Comparison of ENCODE assay signal across 8 cellular contexts in the genomic region with DNA sequence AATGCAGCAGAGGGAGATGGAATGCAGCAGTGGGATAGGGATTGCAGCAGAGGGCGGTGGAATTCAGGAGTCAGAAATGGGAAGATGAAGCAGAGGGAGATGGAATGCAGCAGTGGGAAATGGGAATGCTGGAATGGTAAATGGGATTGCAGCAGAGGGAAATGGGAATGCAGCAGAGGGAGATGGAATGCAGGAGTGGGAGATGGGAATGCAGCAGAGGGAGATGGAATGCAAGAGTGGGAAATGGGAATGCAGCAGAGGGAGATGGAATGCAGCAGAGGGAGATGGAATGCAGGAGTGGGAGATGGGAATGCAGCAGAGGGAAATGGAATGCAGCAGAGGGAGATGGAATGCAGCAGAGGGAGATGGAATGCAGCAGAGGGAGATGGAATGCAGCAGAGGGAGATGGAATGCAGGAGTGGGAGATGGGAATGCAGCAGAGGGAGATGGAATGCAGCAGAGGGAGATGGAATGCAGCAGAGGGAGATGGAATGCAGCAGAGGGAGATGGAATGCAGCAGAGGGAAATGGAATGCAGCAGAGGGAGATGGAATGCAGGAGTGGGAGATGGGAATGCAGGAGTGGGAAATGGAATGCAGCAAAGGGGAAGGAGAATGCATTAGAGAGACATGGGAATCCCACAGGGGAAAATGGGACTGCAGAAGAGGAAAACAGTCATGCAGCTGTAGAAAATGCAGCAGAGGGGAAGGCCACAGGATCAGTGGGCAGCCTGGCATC.
A peak's percentile ranks its signal among the peaks of the same experiment; 100 is the strongest.
DNase-seq lines count a peak whose midpoint lies in the region; ATAC-seq, FAIRE-seq and TF ChIP-seq lines count a peak whose summit lies in the region.
"Not testable (repeated sequence)": the region's sequence is repeated elsewhere in the genome, so short reads cannot be mapped to it uniquely, and the experiment has no call there.

No MANE protein-coding gene starts in this region.

- H3K9me3 Mint-ChIP-seq in GM23338, neural progenitor cell: not testable (repeated sequence)

- POLR2A ChIA-PET in HepG2 (lab: Yijun Ruan, JAX): not testable (repeated sequence)

- BruUV-seq in HepG2 (replicated peaks; lab: Mats Ljungman, UMichigan): not testable (repeated sequence)

- not testable (repeated sequence) for H3K4me3 Mint-ChIP-seq in GM23338, neural progenitor cell

- TF ChIP-seq RAD21 in HepG2 (CRISPR knock-in tag; IDR thresholded peaks at IDR 0.05): not testable (repeated sequence)

- CTCF ChIA-PET in HepG2 (lab: Yijun Ruan, JAX; ENCODE audit: low intra/inter-chr PET ratio, low total read pairs): not testable (repeated sequence)

- H3K4me2 ChIP-seq in GM23338; HepG2 (ENCODE audit: low read depth, low read length): not testable (repeated sequence)
- peak overlapping the region; percentile 39 for H3K4me2 ChIP-seq in neural progenitor cell

- H3F3A ChIP-seq in GM23338 (replicated peaks; ENCODE audit: low read depth) (peaks cover 18% of the 10 kb centered on the region), neural progenitor cell (ENCODE audit: low read depth) (peaks cover 18% of the 10 kb centered on the region)

- DNase-seq in ACHN (peak; percentile 60), GM23338 (ENCODE audit: low spot score) (peak; percentile 65), MG63 (peak; percentile 13), astrocyte of the hippocampus (ENCODE audit: low read depth, low spot score) (peak; percentile 60), cardiac muscle cell (ENCODE audit: low read depth in 1 of 2, low spot score in 1 of 2) (peak in 1 of 2 donors; percentile 45), neural progenitor cell (ENCODE audit: low spot score) (peak; percentile 78), urothelium cell line (ENCODE audit: low spot score) (peak; percentile 57)
- DNase-seq in HepG2 (ENCODE audit: low spot score): not testable (repeated sequence)

- H3K9ac ChIP-seq in HepG2 (ENCODE audit: insufficient read depth, low read depth, low read length): not testable (repeated sequence)
- peak overlapping the region; percentile 48 for H3K9ac ChIP-seq in neural progenitor cell

- not testable (repeated sequence) for H4K20me1 ChIP-seq in GM23338 (replicated peaks; ENCODE audit: insufficient read depth); HepG2 (ENCODE audit: insufficient read depth, low read length); neural progenitor cell (ENCODE audit: low read depth)

- in situ Hi-C loops in ACHN (cut with HindIII; ENCODE audit: low pct_ligation_motif_present, low pct_unique_long_range_greater_than_20kb, low sequenced_read_pairs): loop anchor here (25.0 kb wide), 1 partner anchor 164 kb away; no protein-coding TSS in a partner anchor
- in situ Hi-C loops in HepG2 (cut with HindIII; ENCODE audit: extremely low pct_ligation_motif_present, low pct_unique_long_range_greater_than_20kb): not testable (repeated sequence)

- H3K4me1 Mint-ChIP-seq in GM23338, neural progenitor cell: not testable (repeated sequence)

- H3K36me3 Mint-ChIP-seq in GM23338 (ENCODE audit: low read depth); neural progenitor cell: not testable (repeated sequence)

- peak overlapping the region; percentile 100 for H3K27ac ChIP-seq in GM23338 (ENCODE audit: low read depth)
- H3K27ac ChIP-seq in cardiac muscle cell: peak overlapping the region; percentile 63
- H3K27ac ChIP-seq in HepG2 (ENCODE audit: extremely low read length, insufficient read depth, low read length): not testable (repeated sequence)
- peak overlapping the region; percentile 98 for H3K27ac ChIP-seq in neural progenitor cell

- H3K36me3 ChIP-seq in GM23338 (ENCODE audit: insufficient read depth); MG63; cardiac muscle cell; HepG2 (replicated peaks in 1 of 2; ENCODE audit: control insufficient read depth in 1 of 2, insufficient read depth in 2 of 2, low read length in 2 of 2); neural progenitor cell: not testable (repeated sequence)

- not testable (repeated sequence) for H3K79me2 ChIP-seq in GM23338 (replicated peaks; ENCODE audit: insufficient read depth); HepG2 (ENCODE audit: insufficient read depth, low read length); neural progenitor cell (ENCODE audit: low read depth)

- not testable (repeated sequence) for TF ChIP-seq CTCF in GM23338 (conservative IDR thresholded peaks at IDR 0.05; ENCODE audit: low read depth in 2 of 2); cardiac muscle cell (IDR thresholded peaks at IDR 0.05; ENCODE audit: low read depth, low read length); HepG2 (CRISPR knock-in tag; IDR thresholded peaks at IDR 0.05); neural progenitor cell (IDR thresholded peaks at IDR 0.05)

- intact Hi-C loops in HepG2 (cut with micrococcal nuclease; ENCODE audit: unreplicated experiment): not testable (repeated sequence)

- H3K9me3 ChIP-seq in MG63; cardiac muscle cell (ENCODE audit: low read depth); HepG2 (ENCODE audit: low read length); neural progenitor cell (ENCODE audit: low read depth): not testable (repeated sequence)

- not testable (repeated sequence) for H3K27me3 ChIP-seq in GM23338 (ENCODE audit: insufficient read depth); MG63; cardiac muscle cell; HepG2 (ENCODE audit: control insufficient read depth in 1 of 2, insufficient read depth in 2 of 2, low read length in 2 of 2); neural progenitor cell

- not testable (repeated sequence) for TF ChIP-seq POLR2A in HepG2 (IDR thresholded peaks at IDR 0.05; ENCODE audit: insufficient read depth in 1 of 2, low read depth in 2 of 2, low read length in 2 of 2)

- H3K9me2 ChIP-seq in GM23338 (ENCODE audit: insufficient read depth): peaks cover 24% of the 10 kb centered on the region

- not testable (repeated sequence) for H3K27ac Mint-ChIP-seq in GM23338, neural progenitor cell

- 3% methylated on average over 1 of the region's 1 CpG for WGBS in HepG2 (ENCODE audit: low lambda C conversion rate)

- not testable (repeated sequence) for H3K4me3 ChIP-seq in GM23338; MG63; cardiac muscle cell; HepG2 (replicated peaks in 1 of 3; ENCODE audit: insufficient read depth in 1 of 3, low read depth in 2 of 3, low read length in 3 of 3); neural progenitor cell

- not testable (repeated sequence) for H3K27me3 Mint-ChIP-seq in GM23338 (ENCODE audit: insufficient read depth, low read depth, poor library complexity); neural progenitor cell (ENCODE audit: insufficient read depth, low read depth)

- peaks cover 10% of the 10 kb centered on the region for H3K4me1 ChIP-seq in GM23338 (ENCODE audit: insufficient read depth)
- H3K4me1 ChIP-seq in cardiac muscle cell (ENCODE audit: low read depth); HepG2 (ENCODE audit: insufficient read depth, low read length): not testable (repeated sequence)
- peaks cover 36% of the 10 kb centered on the region for H3K4me1 ChIP-seq in neural progenitor cell

- not testable (repeated sequence) for ATAC-seq in GM23338, HepG2

- not testable (repeated sequence) for TF ChIP-seq EP300 in HepG2 (IDR thresholded peaks at IDR 0.05; ENCODE audit: low read depth in 2 of 2, low read length in 2 of 2); HepG2 (CRISPR knock-in tag; IDR thresholded peaks at IDR 0.05; ENCODE audit: borderline replicate concordance)

- not testable (repeated sequence) for FAIRE-seq in HepG2 (lab: Jason Lieb, UNC)
- FAIRE-seq in urothelium cell line (lab: Jason Lieb, UNC): peak; percentile 50

- H2AFZ ChIP-seq in GM23338; HepG2 (ENCODE audit: low read length); neural progenitor cell (replicated peaks): not testable (repeated sequence)

TF ChIP-seq in HepG2, 621 proteins besides CTCF, POLR2A, EP300 and RAD21:
- TF ChIP-seq ZNF282 (IDR thresholded peaks at IDR 0.05; ENCODE audit: partially characterized antibody): peak; percentile 19
